ENCODE assay signal across 8 cellular contexts in the genomic region with DNA sequence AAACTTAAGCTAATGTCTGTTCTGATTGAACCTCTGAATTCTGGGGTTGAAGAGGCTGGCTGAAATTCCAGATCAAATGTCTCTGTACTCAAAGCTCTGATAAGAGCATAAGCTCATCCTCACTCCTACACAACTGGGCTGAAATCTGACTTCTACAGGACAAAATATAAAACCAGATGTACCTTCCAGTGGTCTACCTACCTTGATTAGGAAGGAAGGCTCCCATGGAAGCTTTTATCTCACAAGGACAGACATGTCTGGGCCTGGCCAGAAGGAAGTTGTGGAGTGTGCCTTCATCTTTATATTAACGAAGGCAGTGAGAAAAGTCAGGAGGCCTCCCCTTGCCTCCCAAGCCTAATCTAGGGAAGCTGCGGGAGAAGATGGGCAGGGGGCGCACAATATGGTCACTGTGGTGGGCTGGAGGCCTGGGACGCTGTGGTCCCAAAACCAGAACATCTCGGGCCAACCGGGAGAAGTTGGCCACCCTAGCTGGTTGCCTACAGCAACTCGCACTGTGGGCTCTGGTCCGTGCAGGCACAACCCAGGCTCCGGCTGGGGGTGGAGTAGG. TPM values are rescaled to one million over a fixed set of nuclear protein-coding genes. Genes with fewer than 3 reads are reported as not detected.
A peak's percentile ranks its signal among the peaks of the same experiment; 100 is the strongest.
DNase-seq lines count a peak whose midpoint lies in the region; ATAC-seq and TF ChIP-seq lines count a peak whose summit lies in the region.

No MANE protein-coding gene starts in this region.

- H3K9me3 ChIP-seq in Caco-2: no peaks in the 10 kb centered on the region
- H3K9me3 ChIP-seq in iPS-18c (ENCODE audit: control insufficient read depth, insufficient read depth, low read length): no peaks in the 10 kb centered on the region
- H3K9me3 ChIP-seq in stomach: no peaks in the 10 kb centered on the region

- H3K36me3 ChIP-seq in Caco-2 (ENCODE audit: control insufficient read depth, insufficient read depth, low read length): no peaks in the 10 kb centered on the region; the same call in 1 of the 2 replicates
- peaks cover 0 to 25% (median 19%) of the 10 kb centered on the region in 4 donors for H3K36me3 ChIP-seq in stomach

- H3K36me3 Mint-ChIP-seq in Caco-2 (ENCODE audit: insufficient read depth, unreplicated experiment): peaks cover 16% of the 10 kb centered on the region
- H3K36me3 Mint-ChIP-seq in activated CD8-positive, alpha-beta T cell treated with anti-CD3 and anti-CD28 coated beads, Interleukin-2, amount 10 ng/mL, durations not matched to agents 7 days and 5 days (ENCODE audit: low read depth): peaks cover 27% of the 10 kb centered on the region

- H3K4me1 Mint-ChIP-seq in Caco-2 (ENCODE audit: low read depth, unreplicated experiment): peaks cover 11% of the 10 kb centered on the region
- peaks cover 52% of the 10 kb centered on the region for H3K4me1 Mint-ChIP-seq in activated CD8-positive, alpha-beta T cell treated with anti-CD3 and anti-CD28 coated beads, Interleukin-2, amount 10 ng/mL, durations not matched to agents 7 days and 5 days (ENCODE audit: low read depth)

- peak overlapping the region; percentile 87 for H3K27ac Mint-ChIP-seq in Caco-2 (ENCODE audit: unreplicated experiment)
- peak overlapping the region; percentile 98 for H3K27ac Mint-ChIP-seq in activated CD8-positive, alpha-beta T cell treated with anti-CD3 and anti-CD28 coated beads, Interleukin-2, amount 10 ng/mL, durations not matched to agents 7 days and 5 days

- peak overlapping the region; percentile 90 for H3K4me3 Mint-ChIP-seq in Caco-2 (ENCODE audit: unreplicated experiment)
- H3K4me3 Mint-ChIP-seq in activated CD8-positive, alpha-beta T cell treated with anti-CD3 and anti-CD28 coated beads, Interleukin-2, amount 10 ng/mL, durations not matched to agents 7 days and 5 days: peak overlapping the region; percentile 85

- H3K4me1 ChIP-seq in Caco-2 (peaks cover 5% of the 10 kb centered on the region; the same call in 1 of the 2 replicates), stomach (peaks cover 20 to 28% (median 24%) of the 10 kb centered on the region in 4 donors)

- H3K27me3 ChIP-seq in Caco-2 (replicated peaks; ENCODE audit: control insufficient read depth, insufficient read depth, low read length): no peaks in the 10 kb centered on the region
- H3K27me3 ChIP-seq in stomach: no peaks in the 10 kb centered on the region

- no peak for TF ChIP-seq POLR2A in stomach (IDR thresholded peaks at IDR 0.05)

- no peak for DNase-seq in Caco-2
- DNase-seq in activated CD8-positive, alpha-beta T cell treated with anti-CD3 and anti-CD28 coated beads, Interleukin-2, amount 10 ng/mL, durations not matched to agents 7 days and 5 days: no peak
- DNase-seq in stomach: no peak
- no peak for DNase-seq in UCSD-AML1 (lab: John Stamatoyannopoulos, UW; ENCODE audit: unreplicated experiment)
- no peak for DNase-seq in AML-193 (lab: John Stamatoyannopoulos, UW)
- no peak for DNase-seq in NAMALWA (ENCODE audit: low spot score)

- no peaks in the 10 kb centered on the region for H3K27me3 Mint-ChIP-seq in Caco-2 (ENCODE audit: insufficient read depth, unreplicated experiment)
- no peaks in the 10 kb centered on the region for H3K27me3 Mint-ChIP-seq in activated CD8-positive, alpha-beta T cell treated with anti-CD3 and anti-CD28 coated beads, Interleukin-2, amount 10 ng/mL, durations not matched to agents 7 days and 5 days (ENCODE audit: low read depth)

- POLR2A ChIA-PET in Caco-2 (lab: Charles Lee): interaction anchor here (0.6 to 1.5 kb wide), 5 partner anchors 55 to 126 kb away, joined by 4 to 9 read pairs (median 4); a partner anchor contains a TSS
- POLR2A ChIA-PET in activated CD8-positive, alpha-beta T cell treated with anti-CD3 and anti-CD28 coated beads, Interleukin-2, amount 10 ng/mL, durations not matched to agents 7 days and 5 days (lab: Charles Lee): interaction anchor here (0.8 to 4.2 kb wide), 14 partner anchors 8 to 266 kb away, joined by 3 to 96 read pairs (median 6); a partner anchor contains a TSS

- TF ChIP-seq EP300 in stomach (IDR thresholded peaks at IDR 0.05): no peak

- intact Hi-C loops in Caco-2 (cut with micrococcal nuclease; ENCODE audit: unreplicated experiment) (loop anchor here (2.0 to 5.0 kb wide), 2 partner anchors 82 to 127 kb away; a partner anchor contains a TSS), stomach (cut with DNase I; ENCODE audit: low total_unique reads) (no loop called here)

- H3K27ac ChIP-seq in stomach: peak overlapping the region; percentile 98 to 100 (median 99)

- 3 to 19% (median 6%) methylated on average over 3 to 9 of the region's 9 CpGs for WGBS in stomach, 5 donors

- H3K4me3 ChIP-seq in Caco-2 (ENCODE audit: low read depth, low read length): peak overlapping the region; percentile 89
- peak overlapping the region; percentile 78 for H3K4me3 ChIP-seq in iPS-18c (ENCODE audit: insufficient read depth, low read depth, low read length)
- H3K4me3 ChIP-seq in stomach: peak overlapping the region; percentile 56 to 80 (median 72)

- ATAC-seq in HG02678 (IDR thresholded peaks at IDR 0.05; ENCODE audit: unreplicated experiment): peak; percentile 46
- no peak for ATAC-seq in activated CD8-positive, alpha-beta T cell treated with anti-CD3 and anti-CD28 coated beads, Interleukin-2, amount 10 ng/mL, durations not matched to agents 7 days and 5 days

- BruUV-seq in Caco-2 (replicated peaks; lab: Mats Ljungman, UMichigan): TSS peak; percentile 40

- TF ChIP-seq CTCF in Caco-2 (IDR thresholded peaks at IDR 0.05; ENCODE audit: insufficient read depth in 1 of 2, low read depth in 1 of 2, low read length in 1 of 2, severe bottlenecking in 1 of 2, unreplicated experiment in 1 of 2) (no peak), stomach (IDR thresholded peaks at IDR 0.05) (no peak)

- CTCF ChIA-PET in Caco-2 (lab: Charles Lee): no interaction called here
- CTCF ChIA-PET in activated CD8-positive, alpha-beta T cell treated with anti-CD3 and anti-CD28 coated beads, Interleukin-2, amount 10 ng/mL, durations not matched to agents 7 days and 5 days (lab: Charles Lee): interaction anchor here (1.0 to 2.7 kb wide), 7 partner anchors 9 to 162 kb away, joined by 3 to 31 read pairs (median 4); a partner anchor contains a TSS

- H3K9me3 Mint-ChIP-seq in Caco-2 (ENCODE audit: unreplicated experiment): no peaks in the 10 kb centered on the region
- no peaks in the 10 kb centered on the region for H3K9me3 Mint-ChIP-seq in activated CD8-positive, alpha-beta T cell treated with anti-CD3 and anti-CD28 coated beads, Interleukin-2, amount 10 ng/mL, durations not matched to agents 7 days and 5 days (ENCODE audit: insufficient read depth)

RNA-seq across cellular contexts. Expression of a gene that starts 55.6 kb away (rescaled TPM):
- total RNA-seq in Caco-2 (2022): 5.8 and 8.6 TPM in 2 replicates
- total RNA-seq in activated CD8-positive, alpha-beta T cell treated with anti-CD3 and anti-CD28 coated beads, Interleukin-2, amount 10 ng/mL, durations not matched to agents 7 days and 5 days: 1 to 10 TPM; 9.6 to 9.7 TPM
- total RNA-seq in stomach: 10 to 100 TPM in 3 of 5 donors, 1 to 10 TPM in 2; 2.3 to 19.6 (median 10.5) TPM
- 1 to 10 TPM; 1.6 to 3.3 (median 2.7) TPM for polyA plus RNA-seq in stomach
